1 cellular context compared by ENCODE assay signal in the genomic region with DNA sequence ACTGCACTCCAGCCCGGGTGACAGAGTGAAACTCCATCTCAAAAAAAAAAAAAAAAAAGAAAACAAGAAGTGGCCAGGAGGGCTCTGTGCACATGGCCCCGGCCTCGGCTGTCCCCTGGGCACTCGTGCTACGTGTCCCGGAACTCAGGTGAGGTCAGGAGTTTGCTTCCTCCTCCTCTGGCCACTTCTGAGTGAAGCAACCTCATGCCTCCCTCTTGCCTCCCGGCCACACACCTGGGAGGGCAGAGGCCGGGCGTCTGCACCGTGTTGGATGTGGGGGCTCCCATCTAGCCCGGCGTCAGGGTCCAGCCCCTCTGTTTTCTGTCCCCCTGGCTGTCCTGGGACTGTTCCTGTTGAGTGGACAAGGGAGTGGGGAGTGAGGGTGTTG.
TF ChIP-seq lines count a peak whose summit lies in the region.

No MANE protein-coding gene starts in this region.

TF ChIP-seq in HepG2, 621 proteins besides CTCF, POLR2A, EP300 and RAD21 (continued from another document):
- TF ChIP-seq, protein P1, sequence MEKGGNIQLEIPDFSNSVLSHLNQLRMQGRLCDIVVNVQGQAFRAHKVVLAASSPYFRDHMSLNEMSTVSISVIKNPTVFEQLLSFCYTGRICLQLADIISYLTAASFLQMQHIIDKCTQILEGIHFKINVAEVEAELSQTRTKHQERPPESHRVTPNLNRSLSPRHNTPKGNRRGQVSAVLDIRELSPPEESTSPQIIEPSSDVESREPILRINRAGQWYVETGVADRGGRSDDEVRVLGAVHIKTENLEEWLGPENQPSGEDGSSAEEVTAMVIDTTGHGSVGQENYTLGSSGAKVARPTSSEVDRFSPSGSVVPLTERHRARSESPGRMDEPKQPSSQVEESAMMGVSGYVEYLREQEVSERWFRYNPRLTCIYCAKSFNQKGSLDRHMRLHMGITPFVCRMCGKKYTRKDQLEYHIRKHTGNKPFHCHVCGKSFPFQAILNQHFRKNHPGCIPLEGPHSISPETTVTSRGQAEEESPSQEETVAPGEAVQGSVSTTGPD (CRISPR knock-in tag; IDR thresholded peaks at IDR 0.05), result 0 out of 2 replicates have a peak, but pooled peaks have one; percentile 14
- no peak for TF ChIP-seq MAFF (IDR thresholded peaks at IDR 0.05; ENCODE audit: low read depth, low read length)
- peak; percentile 52; the same call in 1 of the 2 replicates for TF ChIP-seq ZNF709 (CRISPR knock-in tag; IDR thresholded peaks at IDR 0.05)
- no peak for TF ChIP-seq ZNF460 (CRISPR knock-in tag; IDR thresholded peaks at IDR 0.05; ENCODE audit: borderline replicate concordance)
- no peak; the same call in 1 of the 2 replicates for TF ChIP-seq RXRA (CRISPR knock-in tag; IDR thresholded peaks at IDR 0.05)
- TF ChIP-seq, protein P2, sequence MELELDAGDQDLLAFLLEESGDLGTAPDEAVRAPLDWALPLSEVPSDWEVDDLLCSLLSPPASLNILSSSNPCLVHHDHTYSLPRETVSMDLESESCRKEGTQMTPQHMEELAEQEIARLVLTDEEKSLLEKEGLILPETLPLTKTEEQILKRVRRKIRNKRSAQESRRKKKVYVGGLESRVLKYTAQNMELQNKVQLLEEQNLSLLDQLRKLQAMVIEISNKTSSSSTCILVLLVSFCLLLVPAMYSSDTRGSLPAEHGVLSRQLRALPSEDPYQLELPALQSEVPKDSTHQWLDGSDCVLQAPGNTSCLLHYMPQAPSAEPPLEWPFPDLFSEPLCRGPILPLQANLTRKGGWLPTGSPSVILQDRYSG (CRISPR knock-in tag; IDR thresholded peaks at IDR 0.05), result no peak
- TF ChIP-seq NAIF1 (CRISPR knock-in tag; IDR thresholded peaks at IDR 0.05; ENCODE audit: borderline replicate concordance), result 0 out of 2 replicates have a peak, but pooled peaks have one; percentile 54
- TF ChIP-seq ZNF207 (IDR thresholded peaks at IDR 0.05; ENCODE audit: borderline replicate concordance), result no peak
- no peak for TF ChIP-seq THYN1 (CRISPR knock-in tag; IDR thresholded peaks at IDR 0.05; ENCODE audit: borderline replicate concordance, low read depth)
- 0 out of 2 replicates have a peak, but pooled peaks have one; percentile 12 for TF ChIP-seq HMG20A (CRISPR knock-in tag; IDR thresholded peaks at IDR 0.05; ENCODE audit: borderline replicate concordance)
- TF ChIP-seq ZNF788 (CRISPR knock-in tag; IDR thresholded peaks at IDR 0.05; ENCODE audit: borderline replicate concordance), result 0 out of 2 replicates have a peak, but pooled peaks have one; percentile 64
- TF ChIP-seq ZNF343 (CRISPR knock-in tag; IDR thresholded peaks at IDR 0.05), result 0 out of 2 replicates have a peak, but pooled peaks have one; percentile 36
- TF ChIP-seq SALL2 (CRISPR knock-in tag; IDR thresholded peaks at IDR 0.05), result peak; percentile 31; the same call in 1 of the 2 replicates
- TF ChIP-seq ZNF768 (CRISPR knock-in tag; IDR thresholded peaks at IDR 0.05), result no peak; the same call in 1 of the 2 replicates
- TF ChIP-seq, protein P3, sequence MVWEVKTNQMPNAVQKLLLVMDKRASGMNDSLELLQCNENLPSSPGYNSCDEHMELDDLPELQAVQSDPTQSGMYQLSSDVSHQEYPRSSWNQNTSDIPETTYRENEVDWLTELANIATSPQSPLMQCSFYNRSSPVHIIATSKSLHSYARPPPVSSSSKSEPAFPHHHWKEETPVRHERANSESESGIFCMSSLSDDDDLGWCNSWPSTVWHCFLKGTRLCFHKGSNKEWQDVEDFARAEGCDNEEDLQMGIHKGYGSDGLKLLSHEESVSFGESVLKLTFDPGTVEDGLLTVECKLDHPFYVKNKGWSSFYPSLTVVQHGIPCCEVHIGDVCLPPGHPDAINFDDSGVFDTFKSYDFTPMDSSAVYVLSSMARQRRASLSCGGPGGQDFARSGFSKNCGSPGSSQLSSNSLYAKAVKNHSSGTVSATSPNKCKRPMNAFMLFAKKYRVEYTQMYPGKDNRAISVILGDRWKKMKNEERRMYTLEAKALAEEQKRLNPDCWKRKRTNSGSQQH (CRISPR knock-in tag; IDR thresholded peaks at IDR 0.05; ENCODE audit: low read depth), result peak; percentile 28; the same call in 1 of the 2 replicates
- TF ChIP-seq FOXK2 (IDR thresholded peaks at IDR 0.05), result peak; percentile 68; the same call in 1 of the 2 replicates
- peak; percentile 87 for TF ChIP-seq RARA (CRISPR knock-in tag; IDR thresholded peaks at IDR 0.05)
- no peak for TF ChIP-seq ARNTL (CRISPR knock-in tag; IDR thresholded peaks at IDR 0.05)
- TF ChIP-seq ZBTB38 (CRISPR knock-in tag; IDR thresholded peaks at IDR 0.05), result no peak
